24 cellular contexts compared by ENCODE assay signal in the genomic region with DNA sequence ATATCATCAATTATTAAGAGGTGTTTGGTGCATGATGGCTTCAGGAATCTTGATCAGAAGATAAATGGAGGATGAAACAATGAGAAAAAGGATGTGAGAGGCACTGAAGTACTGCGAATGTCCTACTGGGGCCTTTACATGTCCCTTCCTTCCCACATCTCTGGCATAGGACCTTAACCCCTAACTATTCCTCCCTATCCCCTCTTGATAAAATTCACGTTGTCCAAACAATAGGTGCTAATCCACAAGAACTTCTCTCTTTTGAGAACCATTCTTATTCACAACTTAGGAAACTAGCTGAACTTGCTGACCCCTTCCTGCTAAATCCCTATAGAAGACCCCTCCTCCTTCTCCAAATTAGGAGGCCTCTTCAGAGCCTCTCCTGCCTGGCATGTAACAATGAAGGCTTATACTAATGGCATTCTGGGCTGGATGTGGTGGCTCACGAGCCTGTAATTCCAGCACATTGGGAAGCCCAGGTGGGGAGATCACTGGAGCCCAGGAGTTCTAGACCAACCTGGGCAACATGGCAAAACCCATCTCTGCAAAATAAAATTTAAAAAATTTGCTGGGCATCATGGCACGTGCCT.
"Had no signal": no experiment of that assay in that cellular context is flagged by ENCODE, and none has a peak within 500 bp of the region (broad histone marks: within the 10 kb centered on the region; RNA-seq: fewer than 3 reads in every experiment).

No MANE protein-coding gene starts in this region.

- H3K4me1 Mint-ChIP-seq: IgD-negative memory B cell had no signal

- ATAC-seq: K562, Right ventricle myocardium inferior, SK-N-SH treated with all-trans-retinoic acid at 6 μM for 48 hours had no signal

- H3K27me3 ChIP-seq: Peyer's patch, SJCRH30 had no signal

- H3K9me3 Mint-ChIP-seq: IgD-negative memory B cell had no signal

- H3K4me3 Mint-ChIP-seq: IgD-negative memory B cell had no signal

- H3K27ac Mint-ChIP-seq: IgD-negative memory B cell had no signal

- H3K36me3 ChIP-seq: Peyer's patch, SJCRH30 had no signal

- H3K4me3 ChIP-seq: K562, PC-9, Peyer's patch, SJCRH30 had no signal

- DNase-seq: Kasumi-1, MM.1S, NCI-H1092 treated with DMSO at 0.1 percent for 48 hours, NCI-H1436, NCI-H187, NCI-H2029, NCI-H2081 treated with DMSO at 0.1 percent for 48 hours, NCI-H2171, NCI-H226, NCI-H446, NCI-H510A, NCI-H69, NCI-H774, PC-9, Peyer's patch, SHP77 treated with DMSO at 0.1 percent for 48 hours, SJCRH30 had no signal

- FAIRE-seq: HTR-8/SVneo, K562 had no signal

- H3K4me2 ChIP-seq: KMS-11, PC-9 had no signal

- H3K9me3 ChIP-seq: Peyer's patch, SJCRH30 had no signal

- H2AFZ ChIP-seq: PC-9 had no signal

- H3K4me1 ChIP-seq: Peyer's patch had no signal

- H3K9ac ChIP-seq: KMS-11 had no signal

- H3K27ac ChIP-seq: HL-60, KMS-11, PC-9, Peyer's patch, SJCRH30 had no signal
